Comparison of ENCODE assay signal across 1 cellular context in genomic region chr17:48637323-48638260, GRCh38.
A peak's percentile ranks its signal among the peaks of the same experiment; 100 is the strongest.
TF ChIP-seq lines count a peak whose summit lies in the region.

No MANE protein-coding gene starts in this region.

TF ChIP-seq in HepG2, 621 proteins besides CTCF, POLR2A, EP300 and RAD21:
- 0 out of 2 replicates have a peak, but pooled peaks have one; percentile 3 for TF ChIP-seq MAFF (IDR thresholded peaks at IDR 0.05; ENCODE audit: low read depth, low read length)
- TF ChIP-seq ATF5 (CRISPR knock-in tag; IDR thresholded peaks at IDR 0.05; ENCODE audit: low read depth) = no peak
- TF ChIP-seq ZNF335 (CRISPR knock-in tag; IDR thresholded peaks at IDR 0.05) = no peak
- no peak for TF ChIP-seq SMARCE1 (IDR thresholded peaks at IDR 0.05; ENCODE audit: borderline replicate concordance)
- TF ChIP-seq MAFK (conservative IDR thresholded peaks at IDR 0.05 in 1 of 2, IDR thresholded peaks at IDR 0.05 in 1 of 2; ENCODE audit: low read length in 2 of 2) = peak in 1 of 2 experiments; percentile 32; a peak in 1 of 4 replicates
- TF ChIP-seq SP1 (IDR thresholded peaks at IDR 0.05) = no peak
- TF ChIP-seq SP1 (CRISPR knock-in tag; IDR thresholded peaks at IDR 0.05) = no peak
- TF ChIP-seq ZNF30 (CRISPR knock-in tag; IDR thresholded peaks at IDR 0.05) = no peak
- TF ChIP-seq CEBPB (IDR thresholded peaks at IDR 0.05; ENCODE audit: borderline replicate concordance, low read depth, low read length) = peak; percentile 16; the same call in 1 of the 2 replicates
- no peak for TF ChIP-seq ARID3A (IDR thresholded peaks at IDR 0.05; ENCODE audit: low read depth, low read length)
